ENCODE assay signal across 1 cellular context in genomic region chr17:82443465-82444283, GRCh38.
TF ChIP-seq lines count a peak whose summit lies in the region.

No MANE protein-coding gene starts in this region.

TF ChIP-seq in H1, 55 proteins besides CTCF, POLR2A, EP300 and RAD21:
- TF ChIP-seq TBP (IDR thresholded peaks at IDR 0.05; ENCODE audit: low read depth, low read length) (no peak), POLR2AphosphoS5 (IDR thresholded peaks at IDR 0.05; ENCODE audit: low read depth, low read length) (0 out of 2 replicates have a peak, but pooled peaks have one; percentile 44), CHD7 (IDR thresholded peaks at IDR 0.05; ENCODE audit: insufficient replicate concordance, low read length) (no peak)
